Comparison of ENCODE assay signal across 7 cellular contexts in genomic region chr7:106870983-106871410, GRCh38. TPM values are rescaled to one million over a fixed set of nuclear protein-coding genes. Genes with fewer than 3 reads are reported as not detected.
DNase-seq lines count a peak whose midpoint lies in the region; ATAC-seq and TF ChIP-seq lines count a peak whose summit lies in the region.

No MANE protein-coding gene starts in this region.

- peak; percentile 90 for ATAC-seq in GM19043 (IDR thresholded peaks at IDR 0.05; ENCODE audit: low read depth, unreplicated experiment)
- ATAC-seq in HG02885 (IDR thresholded peaks at IDR 0.05; ENCODE audit: poor library complexity, unreplicated experiment): peak; percentile 92
- peak; percentile 46 for ATAC-seq in sciatic nerve

- DNase-seq in SIG-M5 treated with dmso at 0.1 percent for 504 hours (lab: John Stamatoyannopoulos, UW; ENCODE audit: unreplicated experiment): peak; percentile 92
- no peak for DNase-seq in sciatic nerve (ENCODE audit: low spot score)
- no peak for DNase-seq in occipital lobe (lab: John Stamatoyannopoulos, UW)
- no peak for DNase-seq in endothelial cell (ENCODE audit: low spot score)
- DNase-seq in NCI-H1694 (lab: John Stamatoyannopoulos, UW): no peak

- intact Hi-C loops in sciatic nerve (cut with DNase I): no loop called here

- TF ChIP-seq CTCF in endothelial cell (IDR thresholded peaks at IDR 0.05; ENCODE audit: unreplicated experiment): no peak

- H3K4me3 Mint-ChIP-seq in endothelial cell (ENCODE audit: unreplicated experiment): no peak overlapping the region

- no peaks in the 10 kb centered on the region for H3K36me3 Mint-ChIP-seq in endothelial cell (ENCODE audit: low read depth, unreplicated experiment)

- no peaks in the 10 kb centered on the region for H3K9me3 Mint-ChIP-seq in endothelial cell (ENCODE audit: unreplicated experiment)

- H3K27ac Mint-ChIP-seq in endothelial cell (ENCODE audit: unreplicated experiment): no peak overlapping the region

- H3K27me3 Mint-ChIP-seq in endothelial cell (ENCODE audit: unreplicated experiment): no peaks in the 10 kb centered on the region

- H3K4me1 Mint-ChIP-seq in endothelial cell (ENCODE audit: unreplicated experiment): peaks cover 23% of the 10 kb centered on the region

RNA-seq across cellular contexts. Expression of gene PIK3CG, which starts 5.9 kb away (rescaled TPM):
- total RNA-seq in sciatic nerve (6.6 TPM), occipital lobe (3.3 TPM), endothelial cell (ENCODE audit: unreplicated experiment) (2.4 TPM)
